Comparison of ENCODE assay signal across 1 cellular context in the genomic region with DNA sequence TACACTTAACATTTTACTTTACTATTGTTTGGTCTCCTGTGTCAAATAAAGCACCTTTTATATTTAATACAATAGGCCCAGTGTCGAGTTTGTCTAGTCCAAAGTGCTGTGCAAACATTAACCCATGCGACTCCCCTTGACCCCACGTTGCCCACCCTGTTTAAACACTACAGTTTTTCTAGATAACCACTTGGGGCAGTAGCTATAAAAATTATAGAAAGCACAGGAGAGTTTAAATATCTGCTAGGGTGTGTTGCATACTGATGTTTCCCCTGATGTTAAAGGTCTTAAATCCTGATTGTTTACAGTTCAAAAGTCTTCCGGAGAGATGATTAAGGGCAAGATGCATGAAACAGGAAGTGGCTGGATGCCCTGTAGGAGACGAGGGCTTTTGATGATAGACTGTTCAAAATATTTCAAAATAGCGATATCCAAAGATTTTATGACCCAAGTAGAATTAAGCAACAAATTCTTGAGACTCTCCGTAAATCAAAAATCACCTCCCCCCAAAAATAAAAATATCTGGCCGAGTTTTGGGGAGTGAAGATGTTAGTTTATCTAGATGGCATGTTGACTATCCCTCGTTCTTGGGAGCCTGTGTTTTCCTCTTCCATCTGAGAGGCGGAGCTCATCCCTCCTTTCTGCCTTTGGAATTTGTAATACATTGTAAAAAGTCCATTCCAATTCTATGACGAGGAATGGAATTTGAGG.
TF ChIP-seq lines count a peak whose summit lies in the region.

No MANE protein-coding gene starts in this region.

TF ChIP-seq in SK-N-SH, 30 proteins besides CTCF, POLR2A, EP300 and RAD21 (continued from another document):
- TF ChIP-seq, protein P1, sequence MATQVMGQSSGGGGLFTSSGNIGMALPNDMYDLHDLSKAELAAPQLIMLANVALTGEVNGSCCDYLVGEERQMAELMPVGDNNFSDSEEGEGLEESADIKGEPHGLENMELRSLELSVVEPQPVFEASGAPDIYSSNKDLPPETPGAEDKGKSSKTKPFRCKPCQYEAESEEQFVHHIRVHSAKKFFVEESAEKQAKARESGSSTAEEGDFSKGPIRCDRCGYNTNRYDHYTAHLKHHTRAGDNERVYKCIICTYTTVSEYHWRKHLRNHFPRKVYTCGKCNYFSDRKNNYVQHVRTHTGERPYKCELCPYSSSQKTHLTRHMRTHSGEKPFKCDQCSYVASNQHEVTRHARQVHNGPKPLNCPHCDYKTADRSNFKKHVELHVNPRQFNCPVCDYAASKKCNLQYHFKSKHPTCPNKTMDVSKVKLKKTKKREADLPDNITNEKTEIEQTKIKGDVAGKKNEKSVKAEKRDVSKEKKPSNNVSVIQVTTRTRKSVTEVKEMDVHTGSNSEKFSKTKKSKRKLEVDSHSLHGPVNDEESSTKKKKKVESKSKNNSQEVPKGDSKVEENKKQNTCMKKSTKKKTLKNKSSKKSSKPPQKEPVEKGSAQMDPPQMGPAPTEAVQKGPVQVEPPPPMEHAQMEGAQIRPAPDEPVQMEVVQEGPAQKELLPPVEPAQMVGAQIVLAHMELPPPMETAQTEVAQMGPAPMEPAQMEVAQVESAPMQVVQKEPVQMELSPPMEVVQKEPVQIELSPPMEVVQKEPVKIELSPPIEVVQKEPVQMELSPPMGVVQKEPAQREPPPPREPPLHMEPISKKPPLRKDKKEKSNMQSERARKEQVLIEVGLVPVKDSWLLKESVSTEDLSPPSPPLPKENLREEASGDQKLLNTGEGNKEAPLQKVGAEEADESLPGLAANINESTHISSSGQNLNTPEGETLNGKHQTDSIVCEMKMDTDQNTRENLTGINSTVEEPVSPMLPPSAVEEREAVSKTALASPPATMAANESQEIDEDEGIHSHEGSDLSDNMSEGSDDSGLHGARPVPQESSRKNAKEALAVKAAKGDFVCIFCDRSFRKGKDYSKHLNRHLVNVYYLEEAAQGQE (IDR thresholded peaks at IDR 0.05; ENCODE audit: low read depth, low read length): no peak
- TF ChIP-seq, protein P2, sequence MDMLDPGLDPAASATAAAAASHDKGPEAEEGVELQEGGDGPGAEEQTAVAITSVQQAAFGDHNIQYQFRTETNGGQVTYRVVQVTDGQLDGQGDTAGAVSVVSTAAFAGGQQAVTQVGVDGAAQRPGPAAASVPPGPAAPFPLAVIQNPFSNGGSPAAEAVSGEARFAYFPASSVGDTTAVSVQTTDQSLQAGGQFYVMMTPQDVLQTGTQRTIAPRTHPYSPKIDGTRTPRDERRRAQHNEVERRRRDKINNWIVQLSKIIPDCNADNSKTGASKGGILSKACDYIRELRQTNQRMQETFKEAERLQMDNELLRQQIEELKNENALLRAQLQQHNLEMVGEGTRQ (IDR thresholded peaks at IDR 0.05; ENCODE audit: borderline replicate concordance, low read depth, low read length): no peak
- TF ChIP-seq TEAD4 (IDR thresholded peaks at IDR 0.05; ENCODE audit: borderline replicate concordance, insufficient read depth): no peak
- no peak for TF ChIP-seq GATA2 (CRISPR knock-in tag; IDR thresholded peaks at IDR 0.05)
- TF ChIP-seq JUND (IDR thresholded peaks at IDR 0.05): no peak
- TF ChIP-seq, protein P3, sequence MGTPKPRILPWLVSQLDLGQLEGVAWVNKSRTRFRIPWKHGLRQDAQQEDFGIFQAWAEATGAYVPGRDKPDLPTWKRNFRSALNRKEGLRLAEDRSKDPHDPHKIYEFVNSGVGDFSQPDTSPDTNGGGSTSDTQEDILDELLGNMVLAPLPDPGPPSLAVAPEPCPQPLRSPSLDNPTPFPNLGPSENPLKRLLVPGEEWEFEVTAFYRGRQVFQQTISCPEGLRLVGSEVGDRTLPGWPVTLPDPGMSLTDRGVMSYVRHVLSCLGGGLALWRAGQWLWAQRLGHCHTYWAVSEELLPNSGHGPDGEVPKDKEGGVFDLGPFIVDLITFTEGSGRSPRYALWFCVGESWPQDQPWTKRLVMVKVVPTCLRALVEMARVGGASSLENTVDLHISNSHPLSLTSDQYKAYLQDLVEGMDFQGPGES (IDR thresholded peaks at IDR 0.05; ENCODE audit: low read depth, low read length): no peak
